ENCODE assay signal across 8 cellular contexts in the genomic region with DNA sequence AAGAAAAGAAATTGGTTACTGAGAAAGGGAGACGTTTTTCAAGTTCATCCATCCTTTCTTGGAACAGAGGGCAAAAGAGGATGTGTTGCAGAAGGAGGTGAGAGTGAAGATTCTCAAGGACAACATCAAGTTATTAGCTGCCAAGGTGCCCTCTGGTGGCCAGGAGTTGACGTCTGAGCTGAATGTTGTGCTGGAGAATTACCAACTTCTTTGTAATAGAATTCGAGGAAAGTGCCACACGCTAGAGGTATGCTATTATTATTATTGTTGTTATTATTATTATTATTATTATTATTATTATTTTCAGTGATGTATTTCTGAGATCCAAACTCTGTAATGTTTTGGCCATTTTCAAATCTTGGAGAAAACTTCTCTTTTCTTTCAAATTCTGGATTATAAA.
A peak's percentile ranks its signal among the peaks of the same experiment; 100 is the strongest.
DNase-seq lines count a peak whose midpoint lies in the region; ATAC-seq and TF ChIP-seq lines count a peak whose summit lies in the region.

No MANE protein-coding gene starts in this region.

- no peak overlapping the region for H3K4me3 ChIP-seq in HL-60 (replicated peaks; ENCODE audit: insufficient read depth, low read length)
- no peak overlapping the region for H3K4me3 ChIP-seq in OCI-LY3 (ENCODE audit: low read length)
- H3K4me3 ChIP-seq in esophagus muscularis mucosa, result no peak overlapping the region

- TF ChIP-seq EP300 in esophagus muscularis mucosa (IDR thresholded peaks at IDR 0.05), result no peak

- no peaks in the 10 kb centered on the region for H3K79me2 ChIP-seq in OCI-LY3 (ENCODE audit: low read length)

- H3K36me3 ChIP-seq in OCI-LY3 (replicated peaks; ENCODE audit: low read depth, low read length) (no peaks in the 10 kb centered on the region), esophagus muscularis mucosa (peaks cover 17 to 44% (median 32%) of the 10 kb centered on the region in 4 donors)

- H3K4me1 Mint-ChIP-seq in CD14-positive monocyte, result no peaks in the 10 kb centered on the region
- peaks cover 9% of the 10 kb centered on the region for H3K4me1 Mint-ChIP-seq in nephron progenitor cell
- H3K4me1 Mint-ChIP-seq in stimulated activated naive CD8-positive, alpha-beta T cell treated with anti-CD3 and anti-CD28 coated beads, Interleukin-15, amount 100 ng/mL, for 72 hours, result peaks cover 15% of the 10 kb centered on the region

- H3K27ac ChIP-seq in HL-60 (replicated peaks), result no peak overlapping the region
- H3K27ac ChIP-seq in OCI-LY3 (ENCODE audit: low read length), result no peak overlapping the region
- H3K27ac ChIP-seq in esophagus muscularis mucosa (replicated peaks in 1 of 4), result no peak overlapping the region

- no peak for DNase-seq in CD14-positive monocyte (ENCODE audit: low spot score)
- DNase-seq in HL-60 (ENCODE audit: low read depth in 1 of 2, low spot score in 1 of 2), result peak; percentile 49 to 80
- peak; percentile 62 for DNase-seq in activated T-cell treated with anti-CD3 and anti-CD28 coated beads for 1 hour (ENCODE audit: low read depth)
- no peak for DNase-seq in esophagus muscularis mucosa (ENCODE audit: extremely low spot score)
- DNase-seq in nephron progenitor cell, result peak; percentile 64
- peak; percentile 36 to 63 for DNase-seq in stimulated activated naive CD8-positive, alpha-beta T cell treated with anti-CD3 and anti-CD28 coated beads, Interleukin-15, amount 100 ng/mL, for 72 hours

- intact Hi-C loops in CD14-positive monocyte (cut with micrococcal nuclease) (loop anchor here in 1 of 2 donors (10.0 kb wide), 1 partner anchor 377 kb away; no protein-coding TSS in a partner anchor), esophagus muscularis mucosa (cut with DNase I) (loop anchor here (2.0 to 5.0 kb wide), 2 partner anchors 195 to 377 kb away; partner anchors contain the start of gene UTRN)

- H3K9me3 Mint-ChIP-seq in CD14-positive monocyte (no peaks in the 10 kb centered on the region), nephron progenitor cell (no peaks in the 10 kb centered on the region)
- no peaks in the 10 kb centered on the region for H3K9me3 Mint-ChIP-seq in stimulated activated naive CD8-positive, alpha-beta T cell treated with anti-CD3 and anti-CD28 coated beads, Interleukin-15, amount 100 ng/mL, for 72 hours

- H3K27ac Mint-ChIP-seq in CD14-positive monocyte (peak overlapping the region in 1 of 7 donors; percentile 27), nephron progenitor cell (no peak overlapping the region)
- no peak overlapping the region for H3K27ac Mint-ChIP-seq in stimulated activated naive CD8-positive, alpha-beta T cell treated with anti-CD3 and anti-CD28 coated beads, Interleukin-15, amount 100 ng/mL, for 72 hours

- no peak overlapping the region for H2AFZ ChIP-seq in OCI-LY3 (ENCODE audit: low read depth, low read length)

- H3K4me3 Mint-ChIP-seq in CD14-positive monocyte (no peak overlapping the region), nephron progenitor cell (no peak overlapping the region)
- H3K4me3 Mint-ChIP-seq in stimulated activated naive CD8-positive, alpha-beta T cell treated with anti-CD3 and anti-CD28 coated beads, Interleukin-15, amount 100 ng/mL, for 72 hours, result no peak overlapping the region

- H3K27me3 ChIP-seq in HL-60 (ENCODE audit: insufficient read depth, poor library complexity, severe bottlenecking) (no peaks in the 10 kb centered on the region), OCI-LY3 (ENCODE audit: low read depth, low read length) (no peaks in the 10 kb centered on the region), esophagus muscularis mucosa (no peaks in the 10 kb centered on the region)

- H3K36me3 Mint-ChIP-seq in CD14-positive monocyte (peaks cover 53 to 74% of the 10 kb centered on the region in 2 donors), nephron progenitor cell (ENCODE audit: low read depth) (peaks cover 20% of the 10 kb centered on the region)

- H3K4me2 ChIP-seq in OCI-LY3 (ENCODE audit: low read length), result no peak overlapping the region

- no peak for TF ChIP-seq POLR2A in esophagus muscularis mucosa (IDR thresholded peaks at IDR 0.05; ENCODE audit: low read depth)

- no peaks in the 10 kb centered on the region for H3K27me3 Mint-ChIP-seq in CD14-positive monocyte (ENCODE audit: low read depth in 3 of 3)
- no peaks in the 10 kb centered on the region for H3K27me3 Mint-ChIP-seq in nephron progenitor cell (ENCODE audit: low read depth, poor library complexity)
- no peaks in the 10 kb centered on the region for H3K27me3 Mint-ChIP-seq in stimulated activated naive CD8-positive, alpha-beta T cell treated with anti-CD3 and anti-CD28 coated beads, Interleukin-15, amount 100 ng/mL, for 72 hours

- H3K9me3 ChIP-seq in OCI-LY3 (ENCODE audit: insufficient read depth, low read length) (no peaks in the 10 kb centered on the region), esophagus muscularis mucosa (no peaks in the 10 kb centered on the region)

- 2% methylated on average over 4 of the region's 4 CpGs for WGBS in esophagus muscularis mucosa

- peak; percentile 75 for ATAC-seq in GM19328 (IDR thresholded peaks at IDR 0.05; ENCODE audit: unreplicated experiment)
- peak; percentile 82 for ATAC-seq in stimulated activated naive CD8-positive, alpha-beta T cell treated with anti-CD3 and anti-CD28 coated beads, Interleukin-15, amount 100 ng/mL, for 72 hours

- no peak overlapping the region for H3K9ac ChIP-seq in OCI-LY3 (ENCODE audit: low read length)

- H3K4me1 ChIP-seq in OCI-LY3 (ENCODE audit: low read length), result no peaks in the 10 kb centered on the region
- H3K4me1 ChIP-seq in esophagus muscularis mucosa, result peaks cover 11 to 19% (median 12%) of the 10 kb centered on the region in 4 donors

- TF ChIP-seq CTCF in CD14-positive monocyte (IDR thresholded peaks at IDR 0.05) (peak; percentile 76), HL-60 (IDR thresholded peaks at IDR 0.05; ENCODE audit: insufficient read depth, low read length) (peak; percentile 48), OCI-LY3 (IDR thresholded peaks at IDR 0.05; ENCODE audit: low read depth, low read length) (peak; percentile 56), esophagus muscularis mucosa (IDR thresholded peaks at IDR 0.05) (peak; percentile 59 to 73 (median 66)), nephron progenitor cell (IDR thresholded peaks at IDR 0.05) (peak; percentile 62)

- H4K20me1 ChIP-seq in OCI-LY3 (ENCODE audit: insufficient read depth, low read length), result no peaks in the 10 kb centered on the region

Comparison
In these comparisons a context has a peak if more than half of its experiments do, and no peak if none do; other contexts are left out.
1. DNase-seq: peak in HL-60 (2 of 2), activated T-cell treated with anti-CD3 and anti-CD28 coated beads for 1 hour (single experiment), nephron progenitor cell (single experiment) and stimulated activated naive CD8-positive, alpha-beta T cell treated with anti-CD3 and anti-CD28 coated beads, Interleukin-15, amount 100 ng/mL, for 72 hours (2 of 2); none in CD14-positive monocyte (single experiment) and esophagus muscularis mucosa (single experiment).
2. Peak in every context shown above with its lines, with median percentiles within 50 percentile points of each other: CTCF ChIP-seq.